In genomic region chr2:151999058-151999457, GRCh38 we compare ENCODE assay signal across 7 cellular contexts.
DNase-seq lines count a peak whose midpoint lies in the region; ATAC-seq and TF ChIP-seq lines count a peak whose summit lies in the region.

No MANE protein-coding gene starts in this region.

- no peak overlapping the region for H3K27ac ChIP-seq in breast epithelium

- no peaks in the 10 kb centered on the region for H3K9me3 ChIP-seq in breast epithelium

- peak; percentile 68 for ATAC-seq in left colon

- TF ChIP-seq CTCF in GM12865 (IDR thresholded peaks at IDR 0.05; ENCODE audit: insufficient read depth, low read depth, low read length, missing control alignments) = peak; percentile 89
- peak; percentile 93 for TF ChIP-seq CTCF in NB4 (IDR thresholded peaks at IDR 0.05; ENCODE audit: low read depth, low read length)
- TF ChIP-seq CTCF in breast epithelium (IDR thresholded peaks at IDR 0.05) = peak in 2 of 3 donors; percentile 18 to 24

- H3K36me3 ChIP-seq in breast epithelium = no peaks in the 10 kb centered on the region

- no peaks in the 10 kb centered on the region for H3K4me1 ChIP-seq in breast epithelium

- no peaks in the 10 kb centered on the region for H3K27me3 ChIP-seq in breast epithelium

- intact Hi-C loops in breast epithelium (cut with DNase I; ENCODE audit: low total_unique reads) = no loop called here
- intact Hi-C loops in left colon (cut with DNase I, micrococcal nuclease) = no loop called here

- DNase-seq in GM12865 (ENCODE audit: low read depth) (peak; percentile 66), HCEC 1CT (peak; percentile 61), NB4 (ENCODE audit: low read depth) (peak; percentile 75), T-helper 1 cell (peak in 4 of 5 donors; percentile 8 to 24 (median 16)), breast epithelium (ENCODE audit: low spot score in 2 of 2) (no peak), left colon (peak in 1 of 2 donors; percentile 53)
- DNase-seq in stimulated activated CD8-positive, alpha-beta memory T cell treated with anti-CD3 and anti-CD28 coated beads, Interleukin-4, amount 100 ng/mL, for 48 hours = peak; percentile 68

- H3K4me3 ChIP-seq in GM12865 (ENCODE audit: low read depth, low read length) = no peak overlapping the region
- no peak overlapping the region for H3K4me3 ChIP-seq in NB4 (ENCODE audit: low read depth, low read length)
- H3K4me3 ChIP-seq in breast epithelium = no peak overlapping the region

- TF ChIP-seq POLR2A in NB4 (IDR thresholded peaks at IDR 0.05; ENCODE audit: extremely low read depth, insufficient read length) (no peak), breast epithelium (IDR thresholded peaks at IDR 0.05) (no peak)

Comparison
In these comparisons a context has a peak if more than half of its experiments do, and no peak if none do; other contexts are left out.
1. DNase-seq: peak in GM12865 (single experiment), HCEC 1CT (single experiment), NB4 (single experiment), T-helper 1 cell (4 of 5) and stimulated activated CD8-positive, alpha-beta memory T cell treated with anti-CD3 and anti-CD28 coated beads, Interleukin-4, amount 100 ng/mL, for 48 hours (single experiment); none in breast epithelium (0 of 2).
2. CTCF ChIP-seq: peak in every context shown above with its lines; median percentile 93 in NB4; 89 in GM12865; 21 in breast epithelium.